Comparison of ENCODE assay signal across 16 cellular contexts in genomic region chr6:52531396-52531795, GRCh38.
"Had no signal": no experiment of that assay in that cellular context is flagged by ENCODE, and none has a peak within 500 bp of the region (broad histone marks: within the 10 kb centered on the region; RNA-seq: fewer than 3 reads in every experiment).

No MANE protein-coding gene starts in this region.

- H3K4me1 ChIP-seq: prostate gland had no signal

- H3K27me3 ChIP-seq: gastroesophageal sphincter, neutrophil, upper lobe of left lung had no signal

- H3K36me3 ChIP-seq: prostate gland had no signal

- H3K27ac Mint-ChIP-seq: activated CD4-positive, alpha-beta T cell treated with anti-CD3 and anti-CD28 coated beads, Interleukin-2, amount 10 ng/mL, durations not matched to agents 7 days and 5 days; activated naive CD8-positive, alpha-beta T cell treated with anti-CD3 and anti-CD28 coated beads for 36 hours; activated T-cell treated with anti-CD3 and anti-CD28 coated beads, Interleukin-2, amount 50 U/mL, for 72 hours had no signal

- H3K9me3 ChIP-seq: gastroesophageal sphincter, neutrophil, prostate gland, upper lobe of left lung had no signal

- ATAC-seq: activated T-cell treated with anti-CD3 and anti-CD28 coated beads, Interleukin-2, amount 50 U/mL, for 72 hours; gastroesophageal sphincter; stimulated activated naive CD8-positive, alpha-beta T cell treated with anti-CD3 and anti-CD28 coated beads, Interleukin-15, Interleukin-2, amounts not matched to agents 100 U/mL and 50 U/mL, for 24 hours had no signal

- H3K4me3 ChIP-seq: gastroesophageal sphincter, lung, prostate gland, skin epidermis, upper lobe of left lung had no signal

- H3K36me3 Mint-ChIP-seq: naive B cell had no signal

- DNase-seq: activated CD4-positive, alpha-beta T cell treated with anti-CD3 and anti-CD28 coated beads, Interleukin-2, amount 10 ng/mL, durations not matched to agents 7 days and 5 days; activated CD8-positive, alpha-beta memory T cell treated with anti-CD3 and anti-CD28 coated beads, Interleukin-2, amount 50 U/mL, for 48 hours; activated naive CD8-positive, alpha-beta T cell treated with anti-CD3 and anti-CD28 coated beads for 36 hours; activated T-cell treated with anti-CD3 and anti-CD28 coated beads, Interleukin-2, amount 50 U/mL, for 72 hours; amygdala; islet precursor cell; naive B cell; right cardiac atrium; stimulated activated CD4-positive, alpha-beta T cell treated with anti-CD3 and anti-CD28 coated beads, Interleukin-4, amount 100 ng/mL, for 24 hours; stimulated activated naive CD8-positive, alpha-beta T cell treated with anti-CD3 and anti-CD28 coated beads, Interleukin-15, Interleukin-2, amounts not matched to agents 100 U/mL and 50 U/mL, for 24 hours; upper lobe of left lung had no signal

- H3K27ac ChIP-seq: gastroesophageal sphincter, neutrophil, prostate gland, skin epidermis, upper lobe of left lung had no signal

- H3K27me3 Mint-ChIP-seq: activated CD4-positive, alpha-beta T cell treated with anti-CD3 and anti-CD28 coated beads, Interleukin-2, amount 10 ng/mL, durations not matched to agents 7 days and 5 days; activated naive CD8-positive, alpha-beta T cell treated with anti-CD3 and anti-CD28 coated beads for 36 hours; naive B cell had no signal

- H3K4me1 Mint-ChIP-seq: naive B cell had no signal

- H3K4me3 Mint-ChIP-seq: activated CD4-positive, alpha-beta T cell treated with anti-CD3 and anti-CD28 coated beads, Interleukin-2, amount 10 ng/mL, durations not matched to agents 7 days and 5 days; activated naive CD8-positive, alpha-beta T cell treated with anti-CD3 and anti-CD28 coated beads for 36 hours; activated T-cell treated with anti-CD3 and anti-CD28 coated beads, Interleukin-2, amount 50 U/mL, for 72 hours; naive B cell had no signal

- H3K9me3 Mint-ChIP-seq: activated CD4-positive, alpha-beta T cell treated with anti-CD3 and anti-CD28 coated beads, Interleukin-2, amount 10 ng/mL, durations not matched to agents 7 days and 5 days; activated naive CD8-positive, alpha-beta T cell treated with anti-CD3 and anti-CD28 coated beads for 36 hours; activated T-cell treated with anti-CD3 and anti-CD28 coated beads, Interleukin-2, amount 50 U/mL, for 72 hours; naive B cell had no signal
